2 cellular contexts compared by ENCODE assay signal in the genomic region with DNA sequence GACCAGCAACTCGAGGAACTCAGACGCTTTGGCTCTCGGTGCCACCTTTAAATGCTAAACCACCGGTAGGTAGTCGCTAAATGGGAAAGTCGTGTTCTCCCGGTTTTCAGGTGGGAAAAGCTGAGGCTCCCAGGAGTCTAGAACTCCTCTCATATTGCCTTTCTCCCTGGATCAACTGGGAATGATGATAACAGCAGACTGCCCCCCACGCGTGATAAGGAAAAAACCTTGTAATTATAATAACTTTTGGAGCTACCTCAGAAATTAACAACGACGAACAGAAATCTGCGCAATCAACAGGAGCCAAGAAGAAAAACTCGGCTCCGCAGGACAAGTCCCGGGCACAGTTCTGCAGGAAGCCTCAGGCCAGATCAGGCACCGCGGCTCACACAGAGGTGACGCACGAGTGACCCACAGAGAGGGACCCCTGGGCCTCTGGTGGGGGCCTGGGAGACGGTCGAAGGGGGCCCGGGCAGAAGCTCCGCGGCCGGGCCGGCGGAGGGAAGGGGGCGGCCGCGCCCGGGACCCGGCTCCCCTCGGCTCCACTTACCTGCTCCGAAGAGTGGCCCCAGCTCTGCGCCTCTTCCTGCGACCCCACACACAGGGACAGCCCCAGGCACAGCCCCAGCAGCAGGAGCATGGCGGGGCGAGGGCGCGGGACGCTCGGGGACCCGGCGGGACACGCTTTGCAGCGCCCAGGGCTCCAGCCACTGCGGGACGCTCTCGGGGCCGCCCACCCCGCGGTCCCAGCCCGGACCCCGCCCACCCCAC.
TF ChIP-seq lines count a peak whose summit lies in the region.

A gene (minus strand): TSS at position 714 of the 771 bp plus-strand sequence. CDS start 74 bp downstream, at position 640.

TF ChIP-seq in IMR-90, 13 proteins besides CTCF, POLR2A, EP300 and RAD21:
- TF ChIP-seq BHLHE40 (IDR thresholded peaks at IDR 0.05; ENCODE audit: low read depth, low read length) (no peak), FOS (IDR thresholded peaks at IDR 0.05; ENCODE audit: low read depth, low read length) (no peak), RCOR1 (IDR thresholded peaks at IDR 0.05; ENCODE audit: insufficient replicate concordance, low read length) (no peak), MAZ (IDR thresholded peaks at IDR 0.05; ENCODE audit: borderline replicate concordance, low read depth, low read length) (no peak), NFE2L2 (IDR thresholded peaks at IDR 0.05; ENCODE audit: low read depth, low read length) (no peak)
TF ChIP-seq in IMR-90: peak in this region for 0.

TF ChIP-seq in HepG2, 621 proteins besides CTCF, POLR2A, EP300 and RAD21 (continues in another document):
- no peak for TF ChIP-seq ZNF17 (CRISPR knock-in tag; IDR thresholded peaks at IDR 0.05)
- TF ChIP-seq, protein P1, sequence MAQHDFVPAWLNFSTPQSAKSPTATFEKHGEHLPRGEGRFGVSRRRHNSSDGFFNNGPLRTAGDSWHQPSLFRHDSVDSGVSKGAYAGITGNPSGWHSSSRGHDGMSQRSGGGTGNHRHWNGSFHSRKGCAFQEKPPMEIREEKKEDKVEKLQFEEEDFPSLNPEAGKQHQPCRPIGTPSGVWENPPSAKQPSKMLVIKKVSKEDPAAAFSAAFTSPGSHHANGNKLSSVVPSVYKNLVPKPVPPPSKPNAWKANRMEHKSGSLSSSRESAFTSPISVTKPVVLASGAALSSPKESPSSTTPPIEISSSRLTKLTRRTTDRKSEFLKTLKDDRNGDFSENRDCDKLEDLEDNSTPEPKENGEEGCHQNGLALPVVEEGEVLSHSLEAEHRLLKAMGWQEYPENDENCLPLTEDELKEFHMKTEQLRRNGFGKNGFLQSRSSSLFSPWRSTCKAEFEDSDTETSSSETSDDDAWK (CRISPR knock-in tag; IDR thresholded peaks at IDR 0.05) = no peak
- TF ChIP-seq MAFF (IDR thresholded peaks at IDR 0.05; ENCODE audit: low read depth, low read length) = no peak
- TF ChIP-seq ATRX (CRISPR knock-in tag; IDR thresholded peaks at IDR 0.05; ENCODE audit: borderline replicate concordance) = no peak
- TF ChIP-seq NR1H2 (CRISPR knock-in tag; IDR thresholded peaks at IDR 0.05; ENCODE audit: borderline replicate concordance, low read depth) = no peak
- TF ChIP-seq RFXAP (CRISPR knock-in tag; IDR thresholded peaks at IDR 0.05; ENCODE audit: borderline replicate concordance) = no peak
- no peak for TF ChIP-seq MEIS1 (CRISPR knock-in tag; IDR thresholded peaks at IDR 0.05; ENCODE audit: borderline replicate concordance)
- TF ChIP-seq, protein P2, sequence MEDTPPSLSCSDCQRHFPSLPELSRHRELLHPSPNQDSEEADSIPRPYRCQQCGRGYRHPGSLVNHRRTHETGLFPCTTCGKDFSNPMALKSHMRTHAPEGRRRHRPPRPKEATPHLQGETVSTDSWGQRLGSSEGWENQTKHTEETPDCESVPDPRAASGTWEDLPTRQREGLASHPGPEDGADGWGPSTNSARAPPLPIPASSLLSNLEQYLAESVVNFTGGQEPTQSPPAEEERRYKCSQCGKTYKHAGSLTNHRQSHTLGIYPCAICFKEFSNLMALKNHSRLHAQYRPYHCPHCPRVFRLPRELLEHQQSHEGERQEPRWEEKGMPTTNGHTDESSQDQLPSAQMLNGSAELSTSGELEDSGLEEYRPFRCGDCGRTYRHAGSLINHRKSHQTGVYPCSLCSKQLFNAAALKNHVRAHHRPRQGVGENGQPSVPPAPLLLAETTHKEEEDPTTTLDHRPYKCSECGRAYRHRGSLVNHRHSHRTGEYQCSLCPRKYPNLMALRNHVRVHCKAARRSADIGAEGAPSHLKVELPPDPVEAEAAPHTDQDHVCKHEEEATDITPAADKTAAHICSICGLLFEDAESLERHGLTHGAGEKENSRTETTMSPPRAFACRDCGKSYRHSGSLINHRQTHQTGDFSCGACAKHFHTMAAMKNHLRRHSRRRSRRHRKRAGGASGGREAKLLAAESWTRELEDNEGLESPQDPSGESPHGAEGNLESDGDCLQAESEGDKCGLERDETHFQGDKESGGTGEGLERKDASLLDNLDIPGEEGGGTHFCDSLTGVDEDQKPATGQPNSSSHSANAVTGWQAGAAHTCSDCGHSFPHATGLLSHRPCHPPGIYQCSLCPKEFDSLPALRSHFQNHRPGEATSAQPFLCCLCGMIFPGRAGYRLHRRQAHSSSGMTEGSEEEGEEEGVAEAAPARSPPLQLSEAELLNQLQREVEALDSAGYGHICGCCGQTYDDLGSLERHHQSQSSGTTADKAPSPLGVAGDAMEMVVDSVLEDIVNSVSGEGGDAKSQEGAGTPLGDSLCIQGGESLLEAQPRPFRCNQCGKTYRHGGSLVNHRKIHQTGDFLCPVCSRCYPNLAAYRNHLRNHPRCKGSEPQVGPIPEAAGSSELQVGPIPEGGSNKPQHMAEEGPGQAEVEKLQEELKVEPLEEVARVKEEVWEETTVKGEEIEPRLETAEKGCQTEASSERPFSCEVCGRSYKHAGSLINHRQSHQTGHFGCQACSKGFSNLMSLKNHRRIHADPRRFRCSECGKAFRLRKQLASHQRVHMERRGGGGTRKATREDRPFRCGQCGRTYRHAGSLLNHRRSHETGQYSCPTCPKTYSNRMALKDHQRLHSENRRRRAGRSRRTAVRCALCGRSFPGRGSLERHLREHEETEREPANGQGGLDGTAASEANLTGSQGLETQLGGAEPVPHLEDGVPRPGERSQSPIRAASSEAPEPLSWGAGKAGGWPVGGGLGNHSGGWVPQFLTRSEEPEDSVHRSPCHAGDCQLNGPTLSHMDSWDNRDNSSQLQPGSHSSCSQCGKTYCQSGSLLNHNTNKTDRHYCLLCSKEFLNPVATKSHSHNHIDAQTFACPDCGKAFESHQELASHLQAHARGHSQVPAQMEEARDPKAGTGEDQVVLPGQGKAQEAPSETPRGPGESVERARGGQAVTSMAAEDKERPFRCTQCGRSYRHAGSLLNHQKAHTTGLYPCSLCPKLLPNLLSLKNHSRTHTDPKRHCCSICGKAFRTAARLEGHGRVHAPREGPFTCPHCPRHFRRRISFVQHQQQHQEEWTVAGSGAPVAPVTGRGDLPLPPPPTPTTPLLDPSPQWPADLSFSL (CRISPR knock-in tag; IDR thresholded peaks at IDR 0.05) = no peak
- no peak for TF ChIP-seq HIVEP1 (CRISPR knock-in tag; IDR thresholded peaks at IDR 0.05)
- TF ChIP-seq, protein P3, sequence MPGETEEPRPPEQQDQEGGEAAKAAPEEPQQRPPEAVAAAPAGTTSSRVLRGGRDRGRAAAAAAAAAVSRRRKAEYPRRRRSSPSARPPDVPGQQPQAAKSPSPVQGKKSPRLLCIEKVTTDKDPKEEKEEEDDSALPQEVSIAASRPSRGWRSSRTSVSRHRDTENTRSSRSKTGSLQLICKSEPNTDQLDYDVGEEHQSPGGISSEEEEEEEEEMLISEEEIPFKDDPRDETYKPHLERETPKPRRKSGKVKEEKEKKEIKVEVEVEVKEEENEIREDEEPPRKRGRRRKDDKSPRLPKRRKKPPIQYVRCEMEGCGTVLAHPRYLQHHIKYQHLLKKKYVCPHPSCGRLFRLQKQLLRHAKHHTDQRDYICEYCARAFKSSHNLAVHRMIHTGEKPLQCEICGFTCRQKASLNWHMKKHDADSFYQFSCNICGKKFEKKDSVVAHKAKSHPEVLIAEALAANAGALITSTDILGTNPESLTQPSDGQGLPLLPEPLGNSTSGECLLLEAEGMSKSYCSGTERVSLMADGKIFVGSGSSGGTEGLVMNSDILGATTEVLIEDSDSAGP (CRISPR knock-in tag; IDR thresholded peaks at IDR 0.05; ENCODE audit: borderline replicate concordance) = peak; percentile 26; the same call in 1 of the 2 replicates
- TF ChIP-seq, protein P4, sequence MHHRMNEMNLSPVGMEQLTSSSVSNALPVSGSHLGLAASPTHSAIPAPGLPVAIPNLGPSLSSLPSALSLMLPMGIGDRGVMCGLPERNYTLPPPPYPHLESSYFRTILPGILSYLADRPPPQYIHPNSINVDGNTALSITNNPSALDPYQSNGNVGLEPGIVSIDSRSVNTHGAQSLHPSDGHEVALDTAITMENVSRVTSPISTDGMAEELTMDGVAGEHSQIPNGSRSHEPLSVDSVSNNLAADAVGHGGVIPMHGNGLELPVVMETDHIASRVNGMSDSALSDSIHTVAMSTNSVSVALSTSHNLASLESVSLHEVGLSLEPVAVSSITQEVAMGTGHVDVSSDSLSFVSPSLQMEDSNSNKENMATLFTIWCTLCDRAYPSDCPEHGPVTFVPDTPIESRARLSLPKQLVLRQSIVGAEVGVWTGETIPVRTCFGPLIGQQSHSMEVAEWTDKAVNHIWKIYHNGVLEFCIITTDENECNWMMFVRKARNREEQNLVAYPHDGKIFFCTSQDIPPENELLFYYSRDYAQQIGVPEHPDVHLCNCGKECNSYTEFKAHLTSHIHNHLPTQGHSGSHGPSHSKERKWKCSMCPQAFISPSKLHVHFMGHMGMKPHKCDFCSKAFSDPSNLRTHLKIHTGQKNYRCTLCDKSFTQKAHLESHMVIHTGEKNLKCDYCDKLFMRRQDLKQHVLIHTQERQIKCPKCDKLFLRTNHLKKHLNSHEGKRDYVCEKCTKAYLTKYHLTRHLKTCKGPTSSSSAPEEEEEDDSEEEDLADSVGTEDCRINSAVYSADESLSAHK (CRISPR knock-in tag; IDR thresholded peaks at IDR 0.05; ENCODE audit: borderline replicate concordance) = no peak
- TF ChIP-seq, protein P5, sequence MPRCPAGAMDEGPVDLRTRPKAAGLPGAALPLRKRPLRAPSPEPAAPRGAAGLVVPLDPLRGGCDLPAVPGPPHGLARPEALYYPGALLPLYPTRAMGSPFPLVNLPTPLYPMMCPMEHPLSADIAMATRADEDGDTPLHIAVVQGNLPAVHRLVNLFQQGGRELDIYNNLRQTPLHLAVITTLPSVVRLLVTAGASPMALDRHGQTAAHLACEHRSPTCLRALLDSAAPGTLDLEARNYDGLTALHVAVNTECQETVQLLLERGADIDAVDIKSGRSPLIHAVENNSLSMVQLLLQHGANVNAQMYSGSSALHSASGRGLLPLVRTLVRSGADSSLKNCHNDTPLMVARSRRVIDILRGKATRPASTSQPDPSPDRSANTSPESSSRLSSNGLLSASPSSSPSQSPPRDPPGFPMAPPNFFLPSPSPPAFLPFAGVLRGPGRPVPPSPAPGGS (CRISPR knock-in tag; IDR thresholded peaks at IDR 0.05) = no peak
- no peak for TF ChIP-seq MTA1 (CRISPR knock-in tag; IDR thresholded peaks at IDR 0.05; ENCODE audit: borderline replicate concordance)
- no peak for TF ChIP-seq JDP2 (CRISPR knock-in tag; IDR thresholded peaks at IDR 0.05; ENCODE audit: borderline replicate concordance)
- no peak for TF ChIP-seq JUNB (CRISPR knock-in tag; IDR thresholded peaks at IDR 0.05; ENCODE audit: borderline replicate concordance)
- no peak for TF ChIP-seq FOXK1 (CRISPR knock-in tag; IDR thresholded peaks at IDR 0.05; ENCODE audit: borderline replicate concordance, low read depth)
- no peak for TF ChIP-seq ZNF776 (CRISPR knock-in tag; IDR thresholded peaks at IDR 0.05)
- TF ChIP-seq ZNF121 (CRISPR knock-in tag; IDR thresholded peaks at IDR 0.05) = peak; percentile 41; the same call in 1 of the 2 replicates
- TF ChIP-seq, protein P6, sequence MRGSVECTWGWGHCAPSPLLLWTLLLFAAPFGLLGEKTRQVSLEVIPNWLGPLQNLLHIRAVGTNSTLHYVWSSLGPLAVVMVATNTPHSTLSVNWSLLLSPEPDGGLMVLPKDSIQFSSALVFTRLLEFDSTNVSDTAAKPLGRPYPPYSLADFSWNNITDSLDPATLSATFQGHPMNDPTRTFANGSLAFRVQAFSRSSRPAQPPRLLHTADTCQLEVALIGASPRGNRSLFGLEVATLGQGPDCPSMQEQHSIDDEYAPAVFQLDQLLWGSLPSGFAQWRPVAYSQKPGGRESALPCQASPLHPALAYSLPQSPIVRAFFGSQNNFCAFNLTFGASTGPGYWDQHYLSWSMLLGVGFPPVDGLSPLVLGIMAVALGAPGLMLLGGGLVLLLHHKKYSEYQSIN (CRISPR knock-in tag; IDR thresholded peaks at IDR 0.05; ENCODE audit: borderline replicate concordance) = no peak
- no peak for TF ChIP-seq SNRNP70 (IDR thresholded peaks at IDR 0.05; ENCODE audit: low read depth, low read length)
- no peak for TF ChIP-seq ZNF441 (CRISPR knock-in tag; IDR thresholded peaks at IDR 0.05; ENCODE audit: borderline replicate concordance)
- TF ChIP-seq, protein P7, sequence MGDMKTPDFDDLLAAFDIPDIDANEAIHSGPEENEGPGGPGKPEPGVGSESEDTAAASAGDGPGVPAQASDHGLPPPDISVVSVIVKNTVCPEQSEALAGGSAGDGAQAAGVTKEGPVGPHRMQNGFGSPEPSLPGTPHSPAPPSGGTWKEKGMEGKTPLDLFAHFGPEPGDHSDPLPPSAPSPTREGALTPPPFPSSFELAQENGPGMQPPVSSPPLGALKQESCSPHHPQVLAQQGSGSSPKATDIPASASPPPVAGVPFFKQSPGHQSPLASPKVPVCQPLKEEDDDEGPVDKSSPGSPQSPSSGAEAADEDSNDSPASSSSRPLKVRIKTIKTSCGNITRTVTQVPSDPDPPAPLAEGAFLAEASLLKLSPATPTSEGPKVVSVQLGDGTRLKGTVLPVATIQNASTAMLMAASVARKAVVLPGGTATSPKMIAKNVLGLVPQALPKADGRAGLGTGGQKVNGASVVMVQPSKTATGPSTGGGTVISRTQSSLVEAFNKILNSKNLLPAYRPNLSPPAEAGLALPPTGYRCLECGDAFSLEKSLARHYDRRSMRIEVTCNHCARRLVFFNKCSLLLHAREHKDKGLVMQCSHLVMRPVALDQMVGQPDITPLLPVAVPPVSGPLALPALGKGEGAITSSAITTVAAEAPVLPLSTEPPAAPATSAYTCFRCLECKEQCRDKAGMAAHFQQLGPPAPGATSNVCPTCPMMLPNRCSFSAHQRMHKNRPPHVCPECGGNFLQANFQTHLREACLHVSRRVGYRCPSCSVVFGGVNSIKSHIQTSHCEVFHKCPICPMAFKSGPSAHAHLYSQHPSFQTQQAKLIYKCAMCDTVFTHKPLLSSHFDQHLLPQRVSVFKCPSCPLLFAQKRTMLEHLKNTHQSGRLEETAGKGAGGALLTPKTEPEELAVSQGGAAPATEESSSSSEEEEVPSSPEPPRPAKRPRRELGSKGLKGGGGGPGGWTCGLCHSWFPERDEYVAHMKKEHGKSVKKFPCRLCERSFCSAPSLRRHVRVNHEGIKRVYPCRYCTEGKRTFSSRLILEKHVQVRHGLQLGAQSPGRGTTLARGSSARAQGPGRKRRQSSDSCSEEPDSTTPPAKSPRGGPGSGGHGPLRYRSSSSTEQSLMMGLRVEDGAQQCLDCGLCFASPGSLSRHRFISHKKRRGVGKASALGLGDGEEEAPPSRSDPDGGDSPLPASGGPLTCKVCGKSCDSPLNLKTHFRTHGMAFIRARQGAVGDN (CRISPR knock-in tag; IDR thresholded peaks at IDR 0.05) = peak; percentile 28; the same call in 1 of the 2 replicates
- no peak for TF ChIP-seq EZH2 (conservative IDR thresholded peaks at IDR 0.05; ENCODE audit: low read depth, low read length)
- TF ChIP-seq RAD51 (IDR thresholded peaks at IDR 0.05; ENCODE audit: borderline replicate concordance) = no peak
- TF ChIP-seq, protein P8, sequence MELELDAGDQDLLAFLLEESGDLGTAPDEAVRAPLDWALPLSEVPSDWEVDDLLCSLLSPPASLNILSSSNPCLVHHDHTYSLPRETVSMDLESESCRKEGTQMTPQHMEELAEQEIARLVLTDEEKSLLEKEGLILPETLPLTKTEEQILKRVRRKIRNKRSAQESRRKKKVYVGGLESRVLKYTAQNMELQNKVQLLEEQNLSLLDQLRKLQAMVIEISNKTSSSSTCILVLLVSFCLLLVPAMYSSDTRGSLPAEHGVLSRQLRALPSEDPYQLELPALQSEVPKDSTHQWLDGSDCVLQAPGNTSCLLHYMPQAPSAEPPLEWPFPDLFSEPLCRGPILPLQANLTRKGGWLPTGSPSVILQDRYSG (CRISPR knock-in tag; IDR thresholded peaks at IDR 0.05) = no peak
- no peak for TF ChIP-seq BORCS8-MEF2B (CRISPR knock-in tag; IDR thresholded peaks at IDR 0.05)
- TF ChIP-seq NR2F1 (CRISPR knock-in tag; IDR thresholded peaks at IDR 0.05) = no peak
- TF ChIP-seq TOPORS (CRISPR knock-in tag; IDR thresholded peaks at IDR 0.05) = no peak
- TF ChIP-seq U2AF2 (IDR thresholded peaks at IDR 0.05; ENCODE audit: low read depth, low read length) = no peak
